ENCODE assay signal across 2 cellular contexts in the genomic region with DNA sequence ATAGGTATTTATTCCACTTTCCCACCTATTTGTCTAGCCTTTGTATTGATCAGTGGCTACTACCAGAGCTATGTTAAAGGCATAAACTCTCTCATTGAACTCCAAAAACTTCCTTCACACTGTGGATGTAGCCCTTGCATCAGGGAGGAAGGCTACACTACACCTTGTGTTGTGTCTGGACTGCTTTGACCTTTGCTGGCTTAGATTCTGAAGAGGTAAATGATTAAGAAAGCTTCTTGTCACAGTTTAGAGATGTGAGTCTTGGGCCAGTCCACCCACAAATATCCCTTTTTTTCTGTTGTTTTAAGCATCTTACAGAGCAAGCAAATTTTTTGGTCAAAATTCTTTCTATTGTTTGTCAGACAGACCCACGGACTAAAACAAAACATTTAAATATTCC.
TF ChIP-seq lines count a peak whose summit lies in the region.

No MANE protein-coding gene starts in this region.

TF ChIP-seq in liver, 16 proteins besides CTCF, POLR2A, EP300 and RAD21:
- TF ChIP-seq, protein P1, sequence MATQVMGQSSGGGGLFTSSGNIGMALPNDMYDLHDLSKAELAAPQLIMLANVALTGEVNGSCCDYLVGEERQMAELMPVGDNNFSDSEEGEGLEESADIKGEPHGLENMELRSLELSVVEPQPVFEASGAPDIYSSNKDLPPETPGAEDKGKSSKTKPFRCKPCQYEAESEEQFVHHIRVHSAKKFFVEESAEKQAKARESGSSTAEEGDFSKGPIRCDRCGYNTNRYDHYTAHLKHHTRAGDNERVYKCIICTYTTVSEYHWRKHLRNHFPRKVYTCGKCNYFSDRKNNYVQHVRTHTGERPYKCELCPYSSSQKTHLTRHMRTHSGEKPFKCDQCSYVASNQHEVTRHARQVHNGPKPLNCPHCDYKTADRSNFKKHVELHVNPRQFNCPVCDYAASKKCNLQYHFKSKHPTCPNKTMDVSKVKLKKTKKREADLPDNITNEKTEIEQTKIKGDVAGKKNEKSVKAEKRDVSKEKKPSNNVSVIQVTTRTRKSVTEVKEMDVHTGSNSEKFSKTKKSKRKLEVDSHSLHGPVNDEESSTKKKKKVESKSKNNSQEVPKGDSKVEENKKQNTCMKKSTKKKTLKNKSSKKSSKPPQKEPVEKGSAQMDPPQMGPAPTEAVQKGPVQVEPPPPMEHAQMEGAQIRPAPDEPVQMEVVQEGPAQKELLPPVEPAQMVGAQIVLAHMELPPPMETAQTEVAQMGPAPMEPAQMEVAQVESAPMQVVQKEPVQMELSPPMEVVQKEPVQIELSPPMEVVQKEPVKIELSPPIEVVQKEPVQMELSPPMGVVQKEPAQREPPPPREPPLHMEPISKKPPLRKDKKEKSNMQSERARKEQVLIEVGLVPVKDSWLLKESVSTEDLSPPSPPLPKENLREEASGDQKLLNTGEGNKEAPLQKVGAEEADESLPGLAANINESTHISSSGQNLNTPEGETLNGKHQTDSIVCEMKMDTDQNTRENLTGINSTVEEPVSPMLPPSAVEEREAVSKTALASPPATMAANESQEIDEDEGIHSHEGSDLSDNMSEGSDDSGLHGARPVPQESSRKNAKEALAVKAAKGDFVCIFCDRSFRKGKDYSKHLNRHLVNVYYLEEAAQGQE (IDR thresholded peaks at IDR 0.05), result no peak
- TF ChIP-seq EGR1 (IDR thresholded peaks at IDR 0.05; ENCODE audit: low read depth in 2 of 2), result no peak
- no peak for TF ChIP-seq FOXA1 (IDR thresholded peaks at IDR 0.05)
- no peak for TF ChIP-seq JUND (IDR thresholded peaks at IDR 0.05)
- no peak for TF ChIP-seq SP1 (IDR thresholded peaks at IDR 0.05)
- TF ChIP-seq NR2F2 (IDR thresholded peaks at IDR 0.05), result no peak
- TF ChIP-seq, protein P2, sequence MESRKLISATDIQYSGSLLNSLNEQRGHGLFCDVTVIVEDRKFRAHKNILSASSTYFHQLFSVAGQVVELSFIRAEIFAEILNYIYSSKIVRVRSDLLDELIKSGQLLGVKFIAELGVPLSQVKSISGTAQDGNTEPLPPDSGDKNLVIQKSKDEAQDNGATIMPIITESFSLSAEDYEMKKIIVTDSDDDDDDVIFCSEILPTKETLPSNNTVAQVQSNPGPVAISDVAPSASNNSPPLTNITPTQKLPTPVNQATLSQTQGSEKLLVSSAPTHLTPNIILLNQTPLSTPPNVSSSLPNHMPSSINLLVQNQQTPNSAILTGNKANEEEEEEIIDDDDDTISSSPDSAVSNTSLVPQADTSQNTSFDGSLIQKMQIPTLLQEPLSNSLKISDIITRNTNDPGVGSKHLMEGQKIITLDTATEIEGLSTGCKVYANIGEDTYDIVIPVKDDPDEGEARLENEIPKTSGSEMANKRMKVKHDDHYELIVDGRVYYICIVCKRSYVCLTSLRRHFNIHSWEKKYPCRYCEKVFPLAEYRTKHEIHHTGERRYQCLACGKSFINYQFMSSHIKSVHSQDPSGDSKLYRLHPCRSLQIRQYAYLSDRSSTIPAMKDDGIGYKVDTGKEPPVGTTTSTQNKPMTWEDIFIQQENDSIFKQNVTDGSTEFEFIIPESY (IDR thresholded peaks at IDR 0.05), result no peak
- no peak for TF ChIP-seq HNF4A (conservative IDR thresholded peaks at IDR 0.05)
- TF ChIP-seq, protein P3, sequence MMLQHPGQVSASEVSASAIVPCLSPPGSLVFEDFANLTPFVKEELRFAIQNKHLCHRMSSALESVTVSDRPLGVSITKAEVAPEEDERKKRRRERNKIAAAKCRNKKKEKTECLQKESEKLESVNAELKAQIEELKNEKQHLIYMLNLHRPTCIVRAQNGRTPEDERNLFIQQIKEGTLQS (IDR thresholded peaks at IDR 0.05), result no peak
- no peak for TF ChIP-seq FOXA2 (IDR thresholded peaks at IDR 0.05)
- no peak for TF ChIP-seq RXRA (IDR thresholded peaks at IDR 0.05)
- TF ChIP-seq YY1 (IDR thresholded peaks at IDR 0.05), result no peak
- TF ChIP-seq HNF4G (IDR thresholded peaks at IDR 0.05), result no peak
- TF ChIP-seq TAF1 (conservative IDR thresholded peaks at IDR 0.05), result no peak
- no peak for TF ChIP-seq GABPA (IDR thresholded peaks at IDR 0.05 in 1 of 2, conservative IDR thresholded peaks at IDR 0.05 in 1 of 2)
TF ChIP-seq in liver: peak in this region for 0.

TF ChIP-seq in HepG2, 621 proteins besides CTCF, POLR2A, EP300 and RAD21:
- TF ChIP-seq ZNF484 (CRISPR knock-in tag; IDR thresholded peaks at IDR 0.05; ENCODE audit: borderline replicate concordance, low read depth) (no peak), SNRNP70 (IDR thresholded peaks at IDR 0.05; ENCODE audit: low read depth, low read length) (no peak), PPARG (CRISPR knock-in tag; conservative IDR thresholded peaks at IDR 0.05) (no peak)
TF ChIP-seq in HepG2: peak in this region for 0.
